10 cellular contexts compared by ENCODE assay signal in the genomic region with DNA sequence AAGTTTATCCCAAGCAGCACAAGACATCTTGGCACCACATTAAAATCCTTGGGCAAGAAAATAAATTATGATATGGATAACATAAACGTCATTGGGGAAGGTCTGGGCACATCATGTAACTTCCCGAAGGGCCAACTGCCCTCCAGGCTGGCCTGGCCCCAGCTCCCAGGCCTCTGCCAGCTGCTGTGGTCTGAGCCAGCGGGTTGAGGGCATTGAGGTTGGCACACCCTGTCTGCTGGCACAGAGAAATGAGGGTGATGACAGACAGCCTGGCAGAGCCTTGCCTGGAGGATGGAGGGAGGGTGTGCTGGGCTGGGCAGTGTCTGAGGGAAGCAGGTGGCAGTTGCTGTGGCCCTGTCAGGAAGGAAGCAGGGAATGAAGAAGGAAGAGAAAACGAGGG. TPM values are rescaled to one million over a fixed set of nuclear protein-coding genes. Genes with fewer than 3 reads are reported as not detected.
DNase-seq lines count a peak whose midpoint lies in the region; ATAC-seq and TF ChIP-seq lines count a peak whose summit lies in the region.
"Had no signal": no experiment of that assay in that cellular context is flagged by ENCODE, and none has a peak within 500 bp of the region (broad histone marks: within the 10 kb centered on the region; RNA-seq: fewer than 3 reads in every experiment).

No MANE protein-coding gene starts in this region.

- no peak for ATAC-seq in GM21528 (IDR thresholded peaks at IDR 0.05; ENCODE audit: low FRiP score, unreplicated experiment)

- H3K36me3 ChIP-seq in BLaER1 treated with 17β-estradiol and CSF1 and Interleukin-3, amounts not matched to agents 10 nM and 100 nM, result no peaks in the 10 kb centered on the region
- H3K36me3 ChIP-seq in left ventricle myocardium inferior, result no peaks in the 10 kb centered on the region

- intact Hi-C loops in left ventricle myocardium inferior (cut with micrococcal nuclease), result no loop called here

- TF ChIP-seq CTCF in left ventricle myocardium inferior (IDR thresholded peaks at IDR 0.05; ENCODE audit: borderline replicate concordance), result no peak

- no peaks in the 10 kb centered on the region for H3K9me3 ChIP-seq in BLaER1 treated with 17β-estradiol and CSF1 and Interleukin-3, amounts not matched to agents 10 nM and 100 nM (replicated peaks in 1 of 11)
- no peaks in the 10 kb centered on the region for H3K9me3 ChIP-seq in left ventricle myocardium inferior (replicated peaks)

- peaks cover 0 to 9% (median 5%) of the 10 kb centered on the region in 11 experiments; a peak in 10 of 22 replicates for H4K20me1 ChIP-seq in BLaER1 treated with 17β-estradiol and CSF1 and Interleukin-3, amounts not matched to agents 10 nM and 100 nM

- peak overlapping the region in 2 of 11 experiments; percentile 0 to 35; a peak in 2 of 22 replicates for H3K27ac ChIP-seq in BLaER1 treated with 17β-estradiol and CSF1 and Interleukin-3, amounts not matched to agents 10 nM and 100 nM
- peak overlapping the region; percentile 8 for H3K27ac ChIP-seq in angular gyrus (ENCODE audit: low read depth, low read length)
- H3K27ac ChIP-seq in left ventricle myocardium inferior (replicated peaks), result peak overlapping the region; percentile 86

- DNase-seq in left ventricle myocardium inferior, result peak; percentile 84
- DNase-seq in pons (ENCODE audit: low spot score), result peak; percentile 88
- DNase-seq in activated CD4-positive, alpha-beta T cell treated with anti-CD3 and anti-CD28 coated beads for 48 hours, result no peak
- no peak for DNase-seq in HuH-7 (ENCODE audit: low spot score)
- DNase-seq in activated naive CD4-positive, alpha-beta T cell treated with anti-CD3 and anti-CD28 coated beads, Interleukin-2, amount 50 U/mL, for 16 hours, result no peak
- DNase-seq: KG1, OCI-M1 had no signal

- H3K27me3 ChIP-seq in BLaER1 treated with 17β-estradiol and CSF1 and Interleukin-3, amounts not matched to agents 10 nM and 100 nM, result no peaks in the 10 kb centered on the region
- no peaks in the 10 kb centered on the region for H3K27me3 ChIP-seq in left ventricle myocardium inferior (ENCODE audit: low read depth)

- peaks cover 27 to 42% (median 34%) of the 10 kb centered on the region in 10 experiments for H3K4me1 ChIP-seq in BLaER1 treated with 17β-estradiol and CSF1 and Interleukin-3, amounts not matched to agents 10 nM and 100 nM
- H3K4me1 ChIP-seq in left ventricle myocardium inferior, result peaks cover 39% of the 10 kb centered on the region

- H3K9ac ChIP-seq in BLaER1 treated with 17β-estradiol and CSF1 and Interleukin-3, amounts not matched to agents 10 nM and 100 nM, result no peak overlapping the region

- peak overlapping the region; percentile 13 to 82 (median 45) for H3K4me2 ChIP-seq in BLaER1 treated with 17β-estradiol and CSF1 and Interleukin-3, amounts not matched to agents 10 nM and 100 nM

- H3K4me3 ChIP-seq in BLaER1 treated with 17β-estradiol and CSF1 and Interleukin-3, amounts not matched to agents 10 nM and 100 nM, result no peak overlapping the region
- H3K4me3 ChIP-seq in left ventricle myocardium inferior, result peak overlapping the region; percentile 3

RNA-seq across cellular contexts. Expression of a gene that starts 3.3 kb away (rescaled TPM):
- 17.3 TPM for total RNA-seq in left ventricle myocardium inferior

RNA-seq across cellular contexts. Expression of a gene that starts 37.1 kb away (rescaled TPM):
- total RNA-seq in left ventricle myocardium inferior, result 98.6 TPM

Comparison
In these comparisons a context has a peak if more than half of its experiments do, and no peak if none do; other contexts are left out.
1. DNase-seq: peak in left ventricle myocardium inferior (single experiment) and pons (single experiment); none in activated CD4-positive, alpha-beta T cell treated with anti-CD3 and anti-CD28 coated beads for 48 hours (single experiment), HuH-7 (single experiment) and activated naive CD4-positive, alpha-beta T cell treated with anti-CD3 and anti-CD28 coated beads, Interleukin-2, amount 50 U/mL, for 16 hours (single experiment).